Comparison of ENCODE assay signal across 18 cellular contexts in genomic region chr2:46198931-46199330, GRCh38.
"Had no signal": no experiment of that assay in that cellular context is flagged by ENCODE, and none has a peak within 500 bp of the region (broad histone marks: within the 10 kb centered on the region; RNA-seq: fewer than 3 reads in every experiment).

No MANE protein-coding gene starts in this region.

- H3K9me3 ChIP-seq: ascending aorta, mucosa of descending colon, pancreas, stomach, thoracic aorta had no signal

- H3K4me3 ChIP-seq: ascending aorta, dorsolateral prefrontal cortex, mucosa of descending colon, pancreas, stomach, thoracic aorta had no signal

- DNase-seq: activated CD4-positive, CD25-positive, alpha-beta regulatory T cell treated with anti-CD3 and anti-CD28 coated beads, Interleukin-2, amount 50 U/mL, for 72 hours; activated naive CD4-positive, alpha-beta T cell; activated naive CD8-positive, alpha-beta T cell treated with anti-CD3 and anti-CD28 coated beads, Interleukin-2, amount 50 U/mL, for 24 hours; activated T-cell treated with anti-CD3 and anti-CD28 coated beads for 4 hours; dorsolateral prefrontal cortex; endodermal cell; hypothalamus; kidney glomerular epithelial cell; mucosa of descending colon; naive thymus-derived CD4-positive, alpha-beta T cell; pancreas; stimulated activated CD4-positive, alpha-beta T cell treated with anti-CD3 and anti-CD28 coated beads, Interleukin-12 subunit alpha, Interleukin-12 subunit beta, amount 100 ng/mL, for 4 hours; stimulated activated CD4-positive, alpha-beta T cell treated with anti-CD3 and anti-CD28 coated beads, Interleukin-2, amount 100 ng/mL, for 24 hours; stomach; T-helper 1 cell; T1000 had no signal

- ATAC-seq: activated naive CD8-positive, alpha-beta T cell treated with anti-CD3 and anti-CD28 coated beads, Interleukin-2, amount 50 U/mL, for 24 hours; mucosa of descending colon; naive thymus-derived CD4-positive, alpha-beta T cell; pancreas had no signal

- H3K27ac ChIP-seq: ascending aorta, dorsolateral prefrontal cortex, pancreas, stomach, thoracic aorta had no signal

- FAIRE-seq: pancreas had no signal

- H3K4me1 ChIP-seq: pancreas had no signal

- H3K27me3 ChIP-seq: ascending aorta, dorsolateral prefrontal cortex, pancreas, stomach had no signal

- H3K36me3 ChIP-seq: ascending aorta, pancreas, stomach, thoracic aorta had no signal
